8 cellular contexts compared by ENCODE assay signal in genomic region chr9:117644607-117645244, GRCh38. TPM values are rescaled to one million over a fixed set of nuclear protein-coding genes. Genes with fewer than 3 reads are reported as not detected.
DNase-seq lines count a peak whose midpoint lies in the region; FAIRE-seq and TF ChIP-seq lines count a peak whose summit lies in the region.

No MANE protein-coding gene starts in this region.

- H3K27me3 ChIP-seq in tibial artery: peaks cover 0 to 17% of the 10 kb centered on the region in 2 donors

- H3K27ac ChIP-seq in tibial artery: no peak overlapping the region

- H3K4me3 ChIP-seq in tibial artery: peak overlapping the region; percentile 20 to 27

- in situ Hi-C loops in G401 (cut with HindIII; ENCODE audit: low sequenced_read_pairs): no loop called here

- no peaks in the 10 kb centered on the region for H3K9me3 ChIP-seq in tibial artery

- H3K4me1 ChIP-seq in tibial artery: peaks cover 0 to 13% (median 4%) of the 10 kb centered on the region in 4 donors

- H3K36me3 ChIP-seq in tibial artery: no peaks in the 10 kb centered on the region

- intact Hi-C loops in tibial artery (cut with DNase I; ENCODE audit: low total_unique reads): no loop called here

- no peak for TF ChIP-seq POLR2A in H54 (IDR thresholded peaks at IDR 0.05; ENCODE audit: low read depth, low read length)

- TF ChIP-seq CTCF in LNCAP (IDR thresholded peaks at IDR 0.05) (peak; percentile 93), tibial artery (IDR thresholded peaks at IDR 0.05) (peak; percentile 86 to 88)

- FAIRE-seq in H54 (lab: Jason Lieb, UNC) (peak; percentile 90), frontal cortex (lab: Jason Lieb, UNC) (no peak)

- DNase-seq in G401 (ENCODE audit: low spot score): peak; percentile 86
- peak; percentile 63 for DNase-seq in H54 (ENCODE audit: insufficient read length, low spot score)
- peak; percentile 75 for DNase-seq in RKO (ENCODE audit: low spot score)
- peak; percentile 76 for DNase-seq in activated effector memory CD4-positive, alpha-beta T cell treated with anti-CD3 and anti-CD28 coated beads, Interleukin-2, amount 50 U/mL, for 16 hours
- DNase-seq in frontal cortex (ENCODE audit: low spot score in 2 of 2): peak; percentile 45 to 52
- DNase-seq in nucleus accumbens (lab: John Stamatoyannopoulos, UW): peak in 53 of 56 donors; percentile 3 to 88 (median 63)
- DNase-seq in tibial artery: peak; percentile 72 to 79

RNA-seq across cellular contexts. Expression of gene TLR4, which starts 59.5 kb away (rescaled TPM):
- total RNA-seq in G401 (2014; rRNA removed; shearing (Covaris generic)): not detected in 2 replicates
- 4.9 TPM for total RNA-seq in frontal cortex
